In genomic region chr11:7578276-7578955, GRCh38 we compare ENCODE assay signal across 8 cellular contexts.
A peak's percentile ranks its signal among the peaks of the same experiment; 100 is the strongest.
DNase-seq lines count a peak whose midpoint lies in the region; ATAC-seq and TF ChIP-seq lines count a peak whose summit lies in the region.

No MANE protein-coding gene starts in this region.

- H3K27ac ChIP-seq in heart left ventricle (peak overlapping the region in 11 of 12 donors; percentile 72 to 91 (median 80)), brain microvascular endothelial cell (no peak overlapping the region), muscle layer of colon (ENCODE audit: low read depth, low read length) (no peak overlapping the region), urinary bladder (ENCODE audit: low read depth) (peak overlapping the region; percentile 32)

- peaks cover 7 to 85% (median 49%) of the 10 kb centered on the region in 12 donors for H3K4me1 ChIP-seq in heart left ventricle
- peaks cover 54% of the 10 kb centered on the region for H3K4me1 ChIP-seq in muscle layer of colon (ENCODE audit: insufficient read depth, low read length)
- no peaks in the 10 kb centered on the region for H3K4me1 ChIP-seq in urinary bladder (ENCODE audit: insufficient read depth)

- in situ Hi-C loops in brain microvascular endothelial cell (cut with HindIII; ENCODE audit: low pct_ligation_motif_present, low sequenced_read_pairs), result no loop called here

- ATAC-seq in heart left ventricle (no peak), left cardiac atrium (no peak)

- H3K27me3 ChIP-seq in heart left ventricle (peaks cover 0 to 16% (median 0%) of the 10 kb centered on the region in 9 donors), brain microvascular endothelial cell (replicated peaks) (no peaks in the 10 kb centered on the region), muscle layer of colon (ENCODE audit: control insufficient read depth in 1 of 2, insufficient read depth in 2 of 2, low read length in 2 of 2) (peaks cover 0 to 4% of the 10 kb centered on the region in 2 donors)

- no peak for TF ChIP-seq CTCF in heart left ventricle (IDR thresholded peaks at IDR 0.05)
- no peak for TF ChIP-seq CTCF in brain microvascular endothelial cell (IDR thresholded peaks at IDR 0.05; ENCODE audit: low read depth, low read length, missing control alignments)

- DNase-seq in heart left ventricle (no peak), left cardiac atrium (no peak), brain microvascular endothelial cell (no peak), putamen (ENCODE audit: low spot score) (no peak), posterior vena cava (ENCODE audit: low spot score) (no peak)
- no peak for DNase-seq in stimulated activated CD4-positive, alpha-beta T cell treated with anti-CD3 and anti-CD28 coated beads, Interleukin-4, amount 100 ng/mL, for 1 hour

- H3K9ac ChIP-seq in muscle layer of colon (ENCODE audit: low read length), result peak overlapping the region; percentile 26

- H3K9me3 ChIP-seq in heart left ventricle (no peaks in the 10 kb centered on the region), muscle layer of colon (ENCODE audit: low read length) (no peaks in the 10 kb centered on the region)

- WGBS in heart left ventricle, 4 donors, result 38 to 47% (median 45%) methylated on average over 9 of the region's 9 CpGs
- WGBS in urinary bladder, result 48% methylated on average over 9 of the region's 9 CpGs

- no peaks in the 10 kb centered on the region for H3K36me3 ChIP-seq in heart left ventricle
- no peaks in the 10 kb centered on the region for H3K36me3 ChIP-seq in brain microvascular endothelial cell (replicated peaks)
- no peaks in the 10 kb centered on the region for H3K36me3 ChIP-seq in muscle layer of colon (ENCODE audit: insufficient read depth, low read length)
- no peaks in the 10 kb centered on the region for H3K36me3 ChIP-seq in urinary bladder (ENCODE audit: insufficient read depth)

- intact Hi-C loops in heart left ventricle (cut with DNase I) (loop anchor here in 4 of 10 donors (5.0 to 10.0 kb wide), 4 partner anchors 59 to 116 kb away; partner anchors contain the start of gene PPFIBP2 (in 2 of the 4)), left cardiac atrium (cut with DNase I) (loop anchor here (5.0 kb wide), 2 partner anchors 66 to 74 kb away; partner anchors contain the start of gene PPFIBP2 (in 1 of the 2)), posterior vena cava (cut with DNase I) (loop anchor here (5.0 to 10.0 kb wide), 2 partner anchors 64 to 74 kb away; partner anchors contain the start of gene PPFIBP2 (in 1 of the 2))

- H3K4me3 ChIP-seq in heart left ventricle, result peak overlapping the region; percentile 3 to 66 (median 47)
- H3K4me3 ChIP-seq in brain microvascular endothelial cell (ENCODE audit: low read depth, low read length), result peak overlapping the region; percentile 26
- peak overlapping the region in 1 of 2 donors; percentile 51 for H3K4me3 ChIP-seq in muscle layer of colon (ENCODE audit: low read depth in 1 of 2, low read length in 2 of 2)
- H3K4me3 ChIP-seq in urinary bladder (ENCODE audit: low read depth, low read length), result peak overlapping the region; percentile 20

- no peak for TF ChIP-seq POLR2A in heart left ventricle (IDR thresholded peaks at IDR 0.05)

Comparison
In these comparisons a context has a peak if more than half of its experiments do, and no peak if none do; other contexts are left out.
1. H3K27ac ChIP-seq: peak in heart left ventricle (11 of 12) and urinary bladder (single experiment); none in brain microvascular endothelial cell (single experiment) and muscle layer of colon (single experiment).